ENCODE assay signal across 9 cellular contexts in genomic region chr14:99055816-99056215, GRCh38.
A peak's percentile ranks its signal among the peaks of the same experiment; 100 is the strongest.
DNase-seq lines count a peak whose midpoint lies in the region; ATAC-seq lines count a peak whose summit lies in the region.
"Had no signal": no experiment of that assay in that cellular context is flagged by ENCODE, and none has a peak within 500 bp of the region (broad histone marks: within the 10 kb centered on the region; RNA-seq: fewer than 3 reads in every experiment).

No MANE protein-coding gene starts in this region.

- peak; percentile 93 for DNase-seq in NK-92 treated with Interleukin-12 subunit alpha and Interleukin-12 subunit beta, amount 100 ng/mL, for 24 hours (lab: John Stamatoyannopoulos, UW)
- DNase-seq in activated CD8-positive, alpha-beta memory T cell treated with anti-CD3 and anti-CD28 coated beads, Interleukin-2, amount 10 ng/mL, durations not matched to agents 7 days and 5 days = peak; percentile 98
- DNase-seq in effector CD8-positive, alpha-beta T cell (lab: John Stamatoyannopoulos, UW) = peak; percentile 4
- peak; percentile 39 for DNase-seq in stimulated activated CD8-positive, alpha-beta memory T cell treated with anti-CD3 and anti-CD28 coated beads, Interleukin-2, amount 100 ng/mL, for 48 hours (ENCODE audit: low read depth in 2 of 2)
- no peak for DNase-seq in GM03348 (ENCODE audit: low spot score)
- DNase-seq in HT-29 (ENCODE audit: low spot score) = no peak
- no peak for DNase-seq in NCI-H1930 (lab: John Stamatoyannopoulos, UW)
- DNase-seq: NCI-H446 treated with DMSO at 0.1 percent for 48 hours had no signal

- peaks cover 36% of the 10 kb centered on the region for H3K9me3 Mint-ChIP-seq in activated CD8-positive, alpha-beta memory T cell treated with anti-CD3 and anti-CD28 coated beads, Interleukin-2, amount 10 ng/mL, durations not matched to agents 7 days and 5 days (ENCODE audit: low read depth)

- H3K4me3 Mint-ChIP-seq in activated CD8-positive, alpha-beta memory T cell treated with anti-CD3 and anti-CD28 coated beads, Interleukin-2, amount 10 ng/mL, durations not matched to agents 7 days and 5 days = peak overlapping the region; percentile 31
- H3K4me3 Mint-ChIP-seq: dendritic cell treated with granulocyte-macrophage colony-stimulating factor and Interleukin-4, amounts not matched to agents 40 ng/mL and 50 ng/mL, for 4 days had no signal

- peaks cover 44% of the 10 kb centered on the region for H3K36me3 Mint-ChIP-seq in activated CD8-positive, alpha-beta memory T cell treated with anti-CD3 and anti-CD28 coated beads, Interleukin-2, amount 10 ng/mL, durations not matched to agents 7 days and 5 days

- H3K27ac Mint-ChIP-seq in activated CD8-positive, alpha-beta memory T cell treated with anti-CD3 and anti-CD28 coated beads, Interleukin-2, amount 10 ng/mL, durations not matched to agents 7 days and 5 days = peak overlapping the region; percentile 97
- H3K27ac Mint-ChIP-seq: dendritic cell treated with granulocyte-macrophage colony-stimulating factor and Interleukin-4, amounts not matched to agents 40 ng/mL and 50 ng/mL, for 4 days had no signal

- CTCF ChIA-PET in activated CD8-positive, alpha-beta memory T cell treated with anti-CD3 and anti-CD28 coated beads, Interleukin-2, amount 10 ng/mL, durations not matched to agents 7 days and 5 days (lab: Charles Lee) = interaction anchor here (1.0 to 1.2 kb wide), 2 partner anchors 124 to 210 kb away, joined by 3 read pairs; no protein-coding TSS in a partner anchor

- peaks cover 33% of the 10 kb centered on the region for H3K4me1 Mint-ChIP-seq in activated CD8-positive, alpha-beta memory T cell treated with anti-CD3 and anti-CD28 coated beads, Interleukin-2, amount 10 ng/mL, durations not matched to agents 7 days and 5 days

- H3K27me3 Mint-ChIP-seq in activated CD8-positive, alpha-beta memory T cell treated with anti-CD3 and anti-CD28 coated beads, Interleukin-2, amount 10 ng/mL, durations not matched to agents 7 days and 5 days = no peaks in the 10 kb centered on the region
- H3K27me3 Mint-ChIP-seq: dendritic cell treated with granulocyte-macrophage colony-stimulating factor and Interleukin-4, amounts not matched to agents 40 ng/mL and 50 ng/mL, for 4 days had no signal

- peak; percentile 96 for ATAC-seq in activated CD8-positive, alpha-beta memory T cell treated with anti-CD3 and anti-CD28 coated beads, Interleukin-2, amount 10 ng/mL, durations not matched to agents 7 days and 5 days

Comparison
In these comparisons a context has a peak if more than half of its experiments do, and no peak if none do; other contexts are left out.
1. DNase-seq: peak in NK-92 treated with Interleukin-12 subunit alpha and Interleukin-12 subunit beta, amount 100 ng/mL, for 24 hours (single experiment), activated CD8-positive, alpha-beta memory T cell treated with anti-CD3 and anti-CD28 coated beads, Interleukin-2, amount 10 ng/mL, durations not matched to agents 7 days and 5 days (single experiment), effector CD8-positive, alpha-beta T cell (single experiment) and stimulated activated CD8-positive, alpha-beta memory T cell treated with anti-CD3 and anti-CD28 coated beads, Interleukin-2, amount 100 ng/mL, for 48 hours (2 of 2); none in GM03348 (single experiment), HT-29 (single experiment) and NCI-H1930 (0 of 2).